9 cellular contexts compared by ENCODE assay signal in genomic region chr18:9792565-9793226, GRCh38.
DNase-seq lines count a peak whose midpoint lies in the region; ATAC-seq and TF ChIP-seq lines count a peak whose summit lies in the region.
"Had no signal": no experiment of that assay in that cellular context is flagged by ENCODE, and none has a peak within 500 bp of the region (broad histone marks: within the 10 kb centered on the region; RNA-seq: fewer than 3 reads in every experiment).

No MANE protein-coding gene starts in this region.

- in situ Hi-C loops in Panc1 (cut with HindIII; ENCODE audit: low pct_unique_long_range_greater_than_20kb, low sequenced_read_pairs), result no loop called here
- in situ Hi-C loops in gastrocnemius medialis (cut with MboI; ENCODE audit: low sequenced_read_pairs in 4 of 4), result no loop called here

- no peak overlapping the region for H3K27ac Mint-ChIP-seq in activated CD4-positive, alpha-beta T cell treated with anti-CD3 and anti-CD28 coated beads, Interleukin-2, amount 10 ng/mL, durations not matched to agents 24 days and 14 days
- H3K27ac Mint-ChIP-seq in stimulated activated effector memory CD8-positive, alpha-beta T cell treated with anti-CD3 and anti-CD28 coated beads, Interleukin-12 subunit alpha, Interleukin-12 subunit beta, amount 100 ng/mL, for 72 hours, result no peak overlapping the region

- H3K27me3 ChIP-seq in Panc1 (ENCODE audit: control insufficient read depth, insufficient read depth, low read length) (no peaks in the 10 kb centered on the region), gastrocnemius medialis (no peaks in the 10 kb centered on the region), aorta (ENCODE audit: control insufficient read depth in 1 of 2, insufficient read depth in 2 of 2, low read length in 1 of 2) (no peaks in the 10 kb centered on the region)

- H3K4me3 Mint-ChIP-seq in activated CD4-positive, alpha-beta T cell treated with anti-CD3 and anti-CD28 coated beads, Interleukin-2, amount 10 ng/mL, durations not matched to agents 24 days and 14 days, result no peak overlapping the region
- H3K4me3 Mint-ChIP-seq in stimulated activated effector memory CD8-positive, alpha-beta T cell treated with anti-CD3 and anti-CD28 coated beads, Interleukin-12 subunit alpha, Interleukin-12 subunit beta, amount 100 ng/mL, for 72 hours, result no peak overlapping the region

- H3K9me3 ChIP-seq in Panc1 (ENCODE audit: control insufficient read depth, insufficient read depth, low read depth, low read length), result no peaks in the 10 kb centered on the region
- H3K9me3 ChIP-seq in gastrocnemius medialis, result no peaks in the 10 kb centered on the region
- no peaks in the 10 kb centered on the region for H3K9me3 ChIP-seq in aorta (ENCODE audit: control insufficient read depth, low read length)

- intact Hi-C loops in activated CD4-positive, alpha-beta T cell treated with anti-CD3 and anti-CD28 coated beads, Interleukin-2, amount 10 ng/mL, durations not matched to agents 24 days and 14 days (cut with micrococcal nuclease), result no loop called here
- intact Hi-C loops in Panc1 (cut with micrococcal nuclease; ENCODE audit: unreplicated experiment) (no loop called here), gastrocnemius medialis (cut with DNase I; ENCODE audit: low total_unique reads) (no loop called here), aorta (cut with DNase I) (no loop called here)

- no peaks in the 10 kb centered on the region for H3K36me3 Mint-ChIP-seq in activated CD4-positive, alpha-beta T cell treated with anti-CD3 and anti-CD28 coated beads, Interleukin-2, amount 10 ng/mL, durations not matched to agents 24 days and 14 days (ENCODE audit: low read depth)
- H3K36me3 Mint-ChIP-seq in stimulated activated effector memory CD8-positive, alpha-beta T cell treated with anti-CD3 and anti-CD28 coated beads, Interleukin-12 subunit alpha, Interleukin-12 subunit beta, amount 100 ng/mL, for 72 hours, result no peaks in the 10 kb centered on the region

- H3K9me3 Mint-ChIP-seq in activated CD4-positive, alpha-beta T cell treated with anti-CD3 and anti-CD28 coated beads, Interleukin-2, amount 10 ng/mL, durations not matched to agents 24 days and 14 days, result no peaks in the 10 kb centered on the region
- H3K9me3 Mint-ChIP-seq in stimulated activated effector memory CD8-positive, alpha-beta T cell treated with anti-CD3 and anti-CD28 coated beads, Interleukin-12 subunit alpha, Interleukin-12 subunit beta, amount 100 ng/mL, for 72 hours, result no peaks in the 10 kb centered on the region

- POLR2A ChIA-PET in Panc1 (lab: Charles Lee), result no interaction called here

- peak; percentile 73 for TF ChIP-seq CTCF in Panc1 (IDR thresholded peaks at IDR 0.05)
- TF ChIP-seq CTCF in fibroblast of villous mesenchyme (IDR thresholded peaks at IDR 0.05; ENCODE audit: insufficient read depth, low read depth, low read length), result peak; percentile 56
- TF ChIP-seq CTCF in gastrocnemius medialis (IDR thresholded peaks at IDR 0.05 in 4 of 5, conservative IDR thresholded peaks at IDR 0.05 in 1 of 5), result peak in 2 of 5 experiments; percentile 38 to 45

- TF ChIP-seq POLR2A in gastrocnemius medialis (IDR thresholded peaks at IDR 0.05), result no peak

- DNase-seq in activated CD4-positive, alpha-beta T cell treated with anti-CD3 and anti-CD28 coated beads, Interleukin-2, amount 10 ng/mL, durations not matched to agents 24 days and 14 days, result peak; percentile 68
- DNase-seq in activated CD4-positive, alpha-beta T cell treated with anti-CD3 and anti-CD28 coated beads, Interleukin-2, amount 50 U/mL, for 4 hours, result no peak
- DNase-seq in Panc1 (ENCODE audit: low read depth, low spot score), result no peak
- DNase-seq in fibroblast of villous mesenchyme (ENCODE audit: low read depth), result no peak
- DNase-seq in stimulated activated effector memory CD8-positive, alpha-beta T cell treated with anti-CD3 and anti-CD28 coated beads, Interleukin-12 subunit alpha, Interleukin-12 subunit beta, amount 100 ng/mL, for 72 hours (ENCODE audit: low spot score in 2 of 2), result peak; percentile 9 to 66
- DNase-seq in gastrocnemius medialis, result no peak
- DNase-seq in aorta, result no peak
- DNase-seq: NCI-H146 had no signal

- H3K27ac ChIP-seq in Panc1 (ENCODE audit: low read length), result no peak overlapping the region
- H3K27ac ChIP-seq in gastrocnemius medialis, result no peak overlapping the region
- no peak overlapping the region for H3K27ac ChIP-seq in aorta (ENCODE audit: low read depth in 1 of 2, low read length in 2 of 2)

- ATAC-seq in Panc1 (peak; percentile 72; the same call in 1 of the 2 replicates), HG03139 (IDR thresholded peaks at IDR 0.05; ENCODE audit: unreplicated experiment) (no peak), gastrocnemius medialis (no peak), aorta (ENCODE audit: low FRiP score) (no peak)
- peak; percentile 58 for ATAC-seq in stimulated activated effector memory CD8-positive, alpha-beta T cell treated with anti-CD3 and anti-CD28 coated beads, Interleukin-12 subunit alpha, Interleukin-12 subunit beta, amount 100 ng/mL, for 72 hours

- H3K36me3 ChIP-seq in Panc1 (ENCODE audit: control insufficient read depth, insufficient read depth, low read length) (no peaks in the 10 kb centered on the region; the same call in 1 of the 2 replicates), gastrocnemius medialis (no peaks in the 10 kb centered on the region), aorta (ENCODE audit: control insufficient read depth in 1 of 2, insufficient read depth in 2 of 2, low read length in 1 of 2) (no peaks in the 10 kb centered on the region)

- 95 to 96% methylated on average over 3 of the region's 3 CpGs for WGBS in aorta, 2 donors

- no peaks in the 10 kb centered on the region for H3K4me1 Mint-ChIP-seq in activated CD4-positive, alpha-beta T cell treated with anti-CD3 and anti-CD28 coated beads, Interleukin-2, amount 10 ng/mL, durations not matched to agents 24 days and 14 days
- no peaks in the 10 kb centered on the region for H3K4me1 Mint-ChIP-seq in stimulated activated effector memory CD8-positive, alpha-beta T cell treated with anti-CD3 and anti-CD28 coated beads, Interleukin-12 subunit alpha, Interleukin-12 subunit beta, amount 100 ng/mL, for 72 hours

- peaks cover 9% of the 10 kb centered on the region for H3K27me3 Mint-ChIP-seq in activated CD4-positive, alpha-beta T cell treated with anti-CD3 and anti-CD28 coated beads, Interleukin-2, amount 10 ng/mL, durations not matched to agents 24 days and 14 days

- H3K4me1 ChIP-seq in Panc1 (ENCODE audit: control insufficient read depth, insufficient read depth, low read length), result peaks cover 3% of the 10 kb centered on the region; the same call in 1 of the 2 replicates
- H3K4me1 ChIP-seq in gastrocnemius medialis, result peaks cover 0 to 9% of the 10 kb centered on the region in 2 donors
- H3K4me1 ChIP-seq in aorta (ENCODE audit: control insufficient read depth in 1 of 2, insufficient read depth in 2 of 2, low read length in 2 of 2), result no peaks in the 10 kb centered on the region

- no peak overlapping the region for H3K4me3 ChIP-seq in Panc1 (ENCODE audit: low read depth in 2 of 2, low read length in 2 of 2)
- H3K4me3 ChIP-seq in fibroblast of villous mesenchyme (ENCODE audit: low read depth, low read length), result no peak overlapping the region
- H3K4me3 ChIP-seq in gastrocnemius medialis, result no peak overlapping the region
- H3K4me3 ChIP-seq in aorta (ENCODE audit: low read length in 2 of 2), result no peak overlapping the region

- BruUV-seq in Panc1 (replicated peaks; lab: Mats Ljungman, UMichigan), result no TSS peak

- CTCF ChIA-PET in Panc1 (lab: Charles Lee), result no interaction called here

Comparison
In these comparisons a context has a peak if more than half of its experiments do, and no peak if none do; other contexts are left out.
1. DNase-seq: peak in activated CD4-positive, alpha-beta T cell treated with anti-CD3 and anti-CD28 coated beads, Interleukin-2, amount 10 ng/mL, durations not matched to agents 24 days and 14 days (single experiment) and stimulated activated effector memory CD8-positive, alpha-beta T cell treated with anti-CD3 and anti-CD28 coated beads, Interleukin-12 subunit alpha, Interleukin-12 subunit beta, amount 100 ng/mL, for 72 hours (2 of 2); none in activated CD4-positive, alpha-beta T cell treated with anti-CD3 and anti-CD28 coated beads, Interleukin-2, amount 50 U/mL, for 4 hours (0 of 2), Panc1 (single experiment), fibroblast of villous mesenchyme (single experiment), gastrocnemius medialis (0 of 2) and aorta (0 of 2).
2. ATAC-seq: peak in Panc1 (single experiment) and stimulated activated effector memory CD8-positive, alpha-beta T cell treated with anti-CD3 and anti-CD28 coated beads, Interleukin-12 subunit alpha, Interleukin-12 subunit beta, amount 100 ng/mL, for 72 hours (single experiment); none in HG03139 (single experiment), gastrocnemius medialis (0 of 2) and aorta (single experiment).